Comparison of ENCODE assay signal across 9 cellular contexts in the genomic region with DNA sequence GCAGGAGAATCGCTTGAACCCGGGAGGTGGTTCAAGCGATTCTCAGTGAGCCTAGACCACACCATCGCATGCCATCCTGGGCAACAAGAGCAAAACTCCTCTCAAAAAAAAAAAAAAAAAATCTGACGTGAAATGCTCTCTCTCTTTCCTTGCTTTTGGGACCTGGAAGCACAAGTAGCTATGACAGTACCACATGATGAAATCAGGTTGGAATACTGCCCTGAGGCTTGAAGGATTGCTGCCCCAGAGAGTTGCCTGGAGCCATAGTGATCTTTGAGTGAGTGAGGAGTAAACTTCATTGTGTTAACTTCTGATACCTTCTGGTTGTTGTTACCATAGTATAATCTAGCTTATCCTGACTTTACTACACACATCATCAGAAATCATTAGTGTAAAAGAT. TPM values are rescaled to one million over a fixed set of nuclear protein-coding genes. Genes with fewer than 3 reads are reported as not detected.
A peak's percentile ranks its signal among the peaks of the same experiment; 100 is the strongest.
DNase-seq lines count a peak whose midpoint lies in the region; ATAC-seq and TF ChIP-seq lines count a peak whose summit lies in the region.
"Had no signal": no experiment of that assay in that cellular context is flagged by ENCODE, and none has a peak within 500 bp of the region (broad histone marks: within the 10 kb centered on the region; RNA-seq: fewer than 3 reads in every experiment).

No MANE protein-coding gene starts in this region.

- TF ChIP-seq CTCF in mammary epithelial cell (conservative IDR thresholded peaks at IDR 0.05 in 1 of 2, IDR thresholded peaks at IDR 0.05 in 1 of 2; ENCODE audit: extremely low read depth in 1 of 2, insufficient read depth in 1 of 2, low read depth in 1 of 2, low read length in 2 of 2) = no peak

- H3K4ac ChIP-seq in mesendoderm (ENCODE audit: low read depth, low read length) = no peak overlapping the region

- H3K9ac ChIP-seq in BLaER1 = peak overlapping the region; percentile 68
- peak overlapping the region; percentile 51 for H3K9ac ChIP-seq in Karpas-422 (ENCODE audit: low read length)
- no peak overlapping the region for H3K9ac ChIP-seq in mammary epithelial cell (ENCODE audit: insufficient read depth, low read length)
- no peak overlapping the region for H3K9ac ChIP-seq in mesendoderm (ENCODE audit: low read length)

- H4K8ac ChIP-seq in mesendoderm (ENCODE audit: low read depth, low read length) = no peak overlapping the region

- H3K4me3 ChIP-seq in BLaER1 (no peak overlapping the region), Karpas-422 (ENCODE audit: low read length) (peak overlapping the region; percentile 51), mammary epithelial cell (replicated peaks in 1 of 3; ENCODE audit: insufficient read depth in 1 of 3, low read depth in 2 of 3, low read length in 3 of 3) (no peak overlapping the region), mesendoderm (ENCODE audit: low read length) (no peak overlapping the region)

- peaks cover 12% of the 10 kb centered on the region for H3K79me1 ChIP-seq in mesendoderm (ENCODE audit: low read length)

- H4K20me1 ChIP-seq in BLaER1 (no peaks in the 10 kb centered on the region), Karpas-422 (ENCODE audit: insufficient read depth, low read depth, low read length) (peaks cover 13% of the 10 kb centered on the region; the same call in 1 of the 2 replicates), mammary epithelial cell (ENCODE audit: insufficient read depth, low read length) (peaks cover 3% of the 10 kb centered on the region)

- H3K18ac ChIP-seq in mesendoderm (ENCODE audit: low read length) = no peak overlapping the region

- peaks cover 71% of the 10 kb centered on the region for H3K4me1 ChIP-seq in BLaER1
- peaks cover 87% of the 10 kb centered on the region for H3K4me1 ChIP-seq in Karpas-422 (ENCODE audit: low read length)
- peaks cover 39% of the 10 kb centered on the region for H3K4me1 ChIP-seq in mammary epithelial cell (ENCODE audit: insufficient read depth, low read length)
- H3K4me1 ChIP-seq in mesendoderm (ENCODE audit: control insufficient read depth, low read depth, low read length) = peaks cover 7% of the 10 kb centered on the region

- no peak overlapping the region for H3K23ac ChIP-seq in mesendoderm (ENCODE audit: low read length)

- BruUV-seq in mammary epithelial cell (replicated peaks; lab: Mats Ljungman, UMichigan) = no TSS peak

- intact Hi-C loops in mammary epithelial cell (cut with micrococcal nuclease) = no loop called here

- CTCF ChIA-PET in mammary epithelial cell (lab: Charles Lee; ENCODE audit: low non-redundant PET) = no interaction called here

- H3K36me3 ChIP-seq in BLaER1 (peaks cover 10% of the 10 kb centered on the region; the same call in 1 of the 2 replicates), Karpas-422 (ENCODE audit: insufficient read depth, low read length) (no peaks in the 10 kb centered on the region), mammary epithelial cell (ENCODE audit: insufficient read depth, low read length) (no peaks in the 10 kb centered on the region), mesendoderm (ENCODE audit: control insufficient read depth, insufficient read depth, low read length) (no peaks in the 10 kb centered on the region)

- H2BK120ac ChIP-seq in mesendoderm (ENCODE audit: low read depth, low read length) = no peak overlapping the region

- dilution Hi-C loops in mammary epithelial cell (cut with HindIII; ENCODE audit: low sequenced_read_pairs) = no loop called here

- H3K9me3 ChIP-seq in BLaER1 (peaks cover 21% of the 10 kb centered on the region), Karpas-422 (ENCODE audit: low read length) (no peaks in the 10 kb centered on the region), mammary epithelial cell (replicated peaks; ENCODE audit: insufficient read depth, low read length) (no peaks in the 10 kb centered on the region)

- H3K27me3 ChIP-seq in BLaER1 (no peaks in the 10 kb centered on the region), Karpas-422 (ENCODE audit: low read length) (no peaks in the 10 kb centered on the region), mammary epithelial cell (ENCODE audit: insufficient read depth, low read length) (no peaks in the 10 kb centered on the region), mesendoderm (ENCODE audit: insufficient read depth, low read length, poor library complexity) (no peaks in the 10 kb centered on the region)

- no peaks in the 10 kb centered on the region for H3K9me2 ChIP-seq in Karpas-422 (replicated peaks; ENCODE audit: insufficient read depth, low read length)

- H3K27ac ChIP-seq in BLaER1 = peak overlapping the region; percentile 81
- H3K27ac ChIP-seq in Karpas-422 (ENCODE audit: low read length) = peak overlapping the region; percentile 88
- H3K27ac ChIP-seq in mammary epithelial cell (ENCODE audit: insufficient read depth, low read depth, low read length) = peak overlapping the region; percentile 4
- no peak overlapping the region for H3K27ac ChIP-seq in mesendoderm (ENCODE audit: low read depth, low read length)

- H2BK15ac ChIP-seq in mesendoderm (replicated peaks; ENCODE audit: low read depth) = no peak overlapping the region

- H3K4me2 ChIP-seq in BLaER1 (peak overlapping the region; percentile 74), Karpas-422 (ENCODE audit: low read depth, low read length, poor library complexity, severe bottlenecking) (peak overlapping the region; percentile 72), mammary epithelial cell (ENCODE audit: insufficient read depth, low read depth, low read length) (no peak overlapping the region), mesendoderm (ENCODE audit: low read length) (no peak overlapping the region)

- H4K5ac ChIP-seq in mesendoderm (ENCODE audit: low read length) = no peak overlapping the region

- H3K79me2 ChIP-seq in Karpas-422 (ENCODE audit: low read length) (peaks cover 97% of the 10 kb centered on the region), mammary epithelial cell (ENCODE audit: insufficient read depth, low read length) (peaks cover 96% of the 10 kb centered on the region), mesendoderm (ENCODE audit: control insufficient read depth, insufficient read depth, low read length) (peaks cover 62% of the 10 kb centered on the region)

- H2AFZ ChIP-seq in Karpas-422 (ENCODE audit: low read length) = no peak overlapping the region
- H2AFZ ChIP-seq in mammary epithelial cell (ENCODE audit: low read depth, low read length) = no peak overlapping the region

- H2AK5ac ChIP-seq in mesendoderm (ENCODE audit: low read length) = no peak overlapping the region

- DNase-seq in Karpas-422 = no peak
- peak; percentile 56 for DNase-seq in mammary epithelial cell
- DNase-seq in mesendoderm = peak; percentile 85
- no peak for DNase-seq in DMS53 treated with DMSO at 0.1 percent for 48 hours (lab: John Stamatoyannopoulos, UW; ENCODE audit: unreplicated experiment)
- no peak for DNase-seq in superior temporal gyrus (ENCODE audit: extremely low spot score)
- no peak for DNase-seq in GOT3 (lab: John Stamatoyannopoulos, UW)
- DNase-seq: NCI-H1694 had no signal

- 33% methylated on average over 1 of the region's 5 CpGs for WGBS in mammary epithelial cell (ENCODE audit: low coverage, missing lambda C conversion rate)
- no CpG with 5 or more reads among the region's 5 CpGs for WGBS in mesendoderm (ENCODE audit: extremely low coverage, insufficient coverage, low lambda C conversion rate)

- no peak overlapping the region for H3K56ac ChIP-seq in mesendoderm (ENCODE audit: low read length)

- no peak for ATAC-seq in HG03039 (IDR thresholded peaks at IDR 0.05; ENCODE audit: unreplicated experiment)

- H2BK5ac ChIP-seq in mesendoderm (ENCODE audit: low read length) = no peak overlapping the region

- in situ Hi-C loops in mammary epithelial cell (cut with MboI; ENCODE audit: low sequenced_read_pairs in 2 of 2) = no loop called here

RNA-seq across cellular contexts. Expression of a gene that starts 23.3 kb away (rescaled TPM):
- total RNA-seq in Karpas-422 (2014; rRNA removed; shearing (Covaris generic); ENCODE audit: low replicate concordance) = 156 and 166 TPM in 2 replicates
- 10 to 100 TPM; 58.2 to 71.4 TPM for total RNA-seq in mammary epithelial cell
- polyA plus RNA-seq in mammary epithelial cell = 8.8 TPM
- 88.3 TPM for polyA minus RNA-seq in mammary epithelial cell
- 23.0 TPM for polyA plus RNA-seq in mesendoderm (2013, experiment 1 of 2)
- 24.9 TPM for polyA plus RNA-seq in mesendoderm (2013, experiment 2 of 2)

Comparison
In these comparisons a context has a peak if more than half of its experiments do, and no peak if none do; other contexts are left out.
1. H3K4me2 ChIP-seq: peak in BLaER1 (single experiment) and Karpas-422 (single experiment); none in mammary epithelial cell (single experiment) and mesendoderm (single experiment).
2. H3K9ac ChIP-seq: peak in BLaER1 (single experiment) and Karpas-422 (single experiment); none in mammary epithelial cell (single experiment) and mesendoderm (single experiment).
3. DNase-seq: peak in mammary epithelial cell (single experiment) and mesendoderm (single experiment); none in Karpas-422 (single experiment), DMS53 treated with DMSO at 0.1 percent for 48 hours (single experiment), superior temporal gyrus (single experiment) and GOT3 (single experiment).